In the genomic region with DNA sequence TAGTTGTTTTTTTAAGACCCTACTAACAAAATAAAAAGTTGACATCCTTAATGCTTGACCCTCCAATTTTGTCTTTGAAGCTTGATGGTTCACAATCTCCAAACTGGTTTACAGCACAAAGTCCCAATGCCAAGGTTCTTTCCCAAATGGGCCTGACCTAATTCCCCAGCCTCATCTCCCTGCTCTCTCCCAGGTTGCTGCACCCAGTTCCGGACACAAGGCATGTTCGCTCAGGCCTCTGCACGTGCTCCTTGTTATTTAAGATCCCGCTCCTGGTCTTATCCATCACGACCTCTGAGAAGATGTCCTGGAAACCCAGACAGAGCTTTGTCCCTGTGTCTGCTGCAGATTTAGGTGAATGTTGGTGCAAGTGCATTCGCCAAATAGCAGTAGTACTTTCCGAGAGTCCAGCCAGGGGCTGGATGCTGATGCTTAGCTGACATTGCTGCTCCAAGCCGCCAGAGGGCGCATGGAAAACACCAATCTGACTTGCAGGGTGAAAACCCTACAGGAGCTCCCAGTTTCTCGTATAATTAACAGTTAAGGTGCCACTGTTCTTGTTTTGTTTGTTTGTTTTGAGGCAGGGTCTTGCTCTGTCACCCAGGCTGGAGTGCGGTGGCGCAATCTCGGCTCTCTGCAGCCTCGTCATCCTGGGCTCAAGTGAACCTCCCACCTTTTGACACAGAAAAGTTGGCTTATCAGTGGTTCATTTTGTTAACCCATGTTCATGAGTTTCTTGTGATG, we compare ENCODE assay signal across 8 cellular contexts. TPM values are rescaled to one million over a fixed set of nuclear protein-coding genes. Genes with fewer than 3 reads are reported as not detected.
DNase-seq lines count a peak whose midpoint lies in the region; ATAC-seq and TF ChIP-seq lines count a peak whose summit lies in the region.

No MANE protein-coding gene starts in this region.

- no peaks in the 10 kb centered on the region for H3K36me3 ChIP-seq in heart left ventricle

- H3K9me3 ChIP-seq in heart left ventricle: no peaks in the 10 kb centered on the region

- no peak overlapping the region for H3K27ac ChIP-seq in heart left ventricle

- WGBS in heart left ventricle, 4 donors: 23 to 27% (median 27%) methylated on average over 13 to 14 of the region's 14 CpGs

- DNase-seq in GM10266 (ENCODE audit: extremely low spot score): peak; percentile 78
- peak; percentile 72 for DNase-seq in MV-4-11 (lab: John Stamatoyannopoulos, UW)
- DNase-seq in T follicular helper cell (ENCODE audit: low read depth): peak; percentile 69
- DNase-seq in activated naive CD8-positive, alpha-beta T cell treated with anti-CD3 and anti-CD28 coated beads, Interleukin-2, amount 50 U/mL, for 16 hours (ENCODE audit: low read depth, low spot score): peak; percentile 54
- peak; percentile 70 to 90 (median 73) for DNase-seq in heart left ventricle
- DNase-seq in renal cortical epithelial cell (ENCODE audit: low read depth): peak; percentile 68

- H3K27me3 ChIP-seq in heart left ventricle: no peaks in the 10 kb centered on the region

- TF ChIP-seq CTCF in GM10266 (IDR thresholded peaks at IDR 0.05; ENCODE audit: control insufficient read depth, insufficient read depth, low read depth, missing control alignments) (peak; percentile 95), heart left ventricle (IDR thresholded peaks at IDR 0.05) (peak; percentile 89 to 98 (median 94))

- ATAC-seq in heart left ventricle (peak; percentile 70 to 89 (median 88)), GM21737 (IDR thresholded peaks at IDR 0.05; ENCODE audit: unreplicated experiment) (no peak), GM19397 (IDR thresholded peaks at IDR 0.05; ENCODE audit: unreplicated experiment) (no peak)

- no peak for TF ChIP-seq POLR2A in heart left ventricle (IDR thresholded peaks at IDR 0.05)

- intact Hi-C loops in heart left ventricle (cut with DNase I): loop anchor here (1.0 to 10.0 kb wide), 8 partner anchors 57 to 338 kb away; a partner anchor contains a TSS

- H3K4me1 ChIP-seq in heart left ventricle: peaks cover 0 to 11% (median 0%) of the 10 kb centered on the region in 12 donors

- H3K4me3 ChIP-seq in heart left ventricle: no peak overlapping the region

RNA-seq across cellular contexts. Expression of a gene that starts 18.5 kb away (rescaled TPM):
- total RNA-seq in heart left ventricle: under 1 TPM in 5 of 9 donors, not detected in 4; 0.21 to 0.77 (median 0.37) TPM
- polyA plus RNA-seq in heart left ventricle: under 1 TPM; 0.08 to 0.46 TPM
- total RNA-seq in renal cortical epithelial cell: 0.20 TPM in 1 of 2 replicates, not detected in the other

RNA-seq across cellular contexts. Expression of a gene that starts 32.2 kb away (rescaled TPM):
- total RNA-seq in heart left ventricle (not detected), renal cortical epithelial cell (not detected in 2 replicates)
- polyA plus RNA-seq in heart left ventricle: not detected

RNA-seq across cellular contexts. Expression of a gene that starts 57.6 kb away (rescaled TPM):
- total RNA-seq in heart left ventricle: 10 to 100 TPM in 1 of 9 donors, 1 to 10 TPM in 8; 2.4 to 11.6 (median 6.4) TPM
- polyA plus RNA-seq in heart left ventricle: 1 to 10 TPM; 4.3 to 5.7 TPM
- total RNA-seq in renal cortical epithelial cell: 9.6 and 12.3 TPM in 2 replicates

Comparison
In these comparisons a context has a peak if more than half of its experiments do, and no peak if none do; other contexts are left out.
1. ATAC-seq: peak in heart left ventricle (4 of 4); none in GM21737 (single experiment) and GM19397 (single experiment).
2. Peak in every context shown above with its lines, with median percentiles within 50 percentile points of each other: DNase-seq.